Comparison of ENCODE assay signal across 8 cellular contexts in genomic region chr19:45952691-45953505, GRCh38. TPM values are rescaled to one million over a fixed set of nuclear protein-coding genes. Genes with fewer than 3 reads are reported as not detected.
A peak's percentile ranks its signal among the peaks of the same experiment; 100 is the strongest.
DNase-seq lines count a peak whose midpoint lies in the region; ATAC-seq and TF ChIP-seq lines count a peak whose summit lies in the region.

No MANE protein-coding gene starts in this region.

- H3K27me3 Mint-ChIP-seq in CD14-positive monocyte (ENCODE audit: low read depth in 3 of 3) = peaks cover 14 to 21% (median 20%) of the 10 kb centered on the region in 3 donors

- H3K27ac Mint-ChIP-seq in CD14-positive monocyte = no peak overlapping the region

- H3K9ac ChIP-seq in HUES6 (ENCODE audit: low read length) = peak overlapping the region; percentile 9

- H3K36me3 Mint-ChIP-seq in CD14-positive monocyte = no peaks in the 10 kb centered on the region

- H3K4me3 Mint-ChIP-seq in CD14-positive monocyte = peak overlapping the region; percentile 34 to 82

- no peak for DNase-seq in CD14-positive monocyte (ENCODE audit: low spot score)
- peak; percentile 58 for DNase-seq in UCSD-AML1 (lab: John Stamatoyannopoulos, UW; ENCODE audit: unreplicated experiment)
- DNase-seq in myocyte (ENCODE audit: low read depth) = peak; percentile 62
- no peak for DNase-seq in upper lobe of right lung
- no peak for DNase-seq in SKM-1 treated with dmso at 0.1 percent for 144 hours (lab: John Stamatoyannopoulos, UW; ENCODE audit: unreplicated experiment)

- H3K9me3 ChIP-seq in HUES6 (ENCODE audit: control insufficient read depth, insufficient read depth, low read depth, low read length) (no peaks in the 10 kb centered on the region), ectodermal cell (ENCODE audit: control insufficient read depth, low read length) (no peaks in the 10 kb centered on the region), upper lobe of right lung (no peaks in the 10 kb centered on the region)

- peaks cover 4 to 11% (median 5%) of the 10 kb centered on the region in 7 donors for H3K9me3 Mint-ChIP-seq in CD14-positive monocyte

- H3K27me3 ChIP-seq in HUES6 (ENCODE audit: control insufficient read depth, insufficient read depth, low read length) = peaks cover 5% of the 10 kb centered on the region; the same call in 1 of the 2 replicates
- no peaks in the 10 kb centered on the region for H3K27me3 ChIP-seq in ectodermal cell (ENCODE audit: control insufficient read depth, insufficient read depth, low read length, poor library complexity, severe bottlenecking)
- H3K27me3 ChIP-seq in upper lobe of right lung = peaks cover 14% of the 10 kb centered on the region

- ATAC-seq in upper lobe of right lung (peak; percentile 69), GM19455 (IDR thresholded peaks at IDR 0.05; ENCODE audit: unreplicated experiment) (no peak)

- no peak for TF ChIP-seq CTCF in CD14-positive monocyte (IDR thresholded peaks at IDR 0.05)
- TF ChIP-seq CTCF in upper lobe of right lung (IDR thresholded peaks at IDR 0.05) = no peak

- 1% methylated on average over 41 to 42 of the region's 43 CpGs for WGBS in ectodermal cell, 2 experiments

- peaks cover 5% of the 10 kb centered on the region for H3K4me1 Mint-ChIP-seq in CD14-positive monocyte

- H3K36me3 ChIP-seq in HUES6 (ENCODE audit: control insufficient read depth, insufficient read depth, low read length) (no peaks in the 10 kb centered on the region), ectodermal cell (ENCODE audit: control insufficient read depth, insufficient read depth, low read length) (no peaks in the 10 kb centered on the region), upper lobe of right lung (no peaks in the 10 kb centered on the region)

- H3K4me1 ChIP-seq in HUES6 (ENCODE audit: control insufficient read depth, insufficient read depth, low read length) = peaks cover 6% of the 10 kb centered on the region
- peaks cover 22% of the 10 kb centered on the region for H3K4me1 ChIP-seq in ectodermal cell (ENCODE audit: control insufficient read depth, insufficient read depth, low read length)
- H3K4me1 ChIP-seq in upper lobe of right lung = peaks cover 9% of the 10 kb centered on the region

- H3K4me3 ChIP-seq in HUES6 (ENCODE audit: low read depth, low read length) (peak overlapping the region; percentile 67), ectodermal cell (ENCODE audit: insufficient read depth, low read depth, low read length) (peak overlapping the region; percentile 49), upper lobe of right lung (no peak overlapping the region)

- no peak overlapping the region for H3K27ac ChIP-seq in HUES6 (ENCODE audit: low read depth, low read length)
- peak overlapping the region; percentile 78 for H3K27ac ChIP-seq in ectodermal cell (ENCODE audit: insufficient read depth, low read depth, low read length, poor library complexity, severe bottlenecking)
- H3K27ac ChIP-seq in upper lobe of right lung = no peak overlapping the region

- intact Hi-C loops in CD14-positive monocyte (cut with micrococcal nuclease) = no loop called here
- intact Hi-C loops in upper lobe of right lung (cut with DNase I) = no loop called here

RNA-seq across cellular contexts. Expression of gene NOVA2, which starts 20.8 kb away (rescaled TPM):
- polyA plus RNA-seq in CD14-positive monocyte = not detected
- 15.9 TPM for polyA plus RNA-seq in ectodermal cell (2013, experiment 1 of 4)
- 18.4 TPM for polyA plus RNA-seq in ectodermal cell (2013, experiment 2 of 4)
- 14.4 TPM for polyA plus RNA-seq in ectodermal cell (2013, experiment 3 of 4)
- polyA plus RNA-seq in ectodermal cell (2013, experiment 4 of 4) = 15.8 TPM
- not detected in 2 replicates for total RNA-seq in myocyte
- polyA plus RNA-seq in myocyte (2012) = not detected
- total RNA-seq in upper lobe of right lung = 21.2 TPM

RNA-seq across cellular contexts. Expression of gene NANOS2, which starts 38.3 kb away (rescaled TPM):
- polyA plus RNA-seq in CD14-positive monocyte = not detected
- 0.31 TPM for polyA plus RNA-seq in ectodermal cell (2013, experiment 1 of 4)
- polyA plus RNA-seq in ectodermal cell (2013, experiment 2 of 4) = 0.11 TPM
- polyA plus RNA-seq in ectodermal cell (2013, experiment 3 of 4) = 0.27 TPM
- polyA plus RNA-seq in ectodermal cell (2013, experiment 4 of 4) = 0.16 TPM
- total RNA-seq in myocyte = not detected in 2 replicates
- polyA plus RNA-seq in myocyte (2012) = not detected
- not detected for total RNA-seq in upper lobe of right lung

RNA-seq across cellular contexts. Expression of gene CCDC61, which starts 42.4 kb away (rescaled TPM):
- polyA plus RNA-seq in CD14-positive monocyte = 1 to 10 TPM; 4.3 to 6.1 TPM
- polyA plus RNA-seq in ectodermal cell (2013, experiment 1 of 4) = 6.7 TPM
- polyA plus RNA-seq in ectodermal cell (2013, experiment 2 of 4) = 7.2 TPM
- polyA plus RNA-seq in ectodermal cell (2013, experiment 3 of 4) = 9.3 TPM
- polyA plus RNA-seq in ectodermal cell (2013, experiment 4 of 4) = 6.9 TPM
- total RNA-seq in myocyte = 7.0 and 10.9 TPM in 2 replicates
- 7.1 TPM for polyA plus RNA-seq in myocyte (2012)
- 15.4 TPM for total RNA-seq in upper lobe of right lung

RNA-seq across cellular contexts. Expression of gene MYPOP, which starts 50.5 kb away (rescaled TPM):
- polyA plus RNA-seq in CD14-positive monocyte = under 1 TPM; 0.08 to 0.39 TPM
- polyA plus RNA-seq in ectodermal cell (2013, experiment 1 of 4) = 12.9 TPM
- 10.9 TPM for polyA plus RNA-seq in ectodermal cell (2013, experiment 2 of 4)
- 11.3 TPM for polyA plus RNA-seq in ectodermal cell (2013, experiment 3 of 4)
- polyA plus RNA-seq in ectodermal cell (2013, experiment 4 of 4) = 11.7 TPM
- 5.1 and 5.8 TPM in 2 replicates for total RNA-seq in myocyte
- polyA plus RNA-seq in myocyte (2012) = 9.3 TPM
- 7.9 TPM for total RNA-seq in upper lobe of right lung

Comparison
In these comparisons a context has a peak if more than half of its experiments do, and no peak if none do; other contexts are left out.
1. DNase-seq: peak in UCSD-AML1 (single experiment) and myocyte (single experiment); none in CD14-positive monocyte (single experiment), upper lobe of right lung (single experiment) and SKM-1 treated with dmso at 0.1 percent for 144 hours (single experiment).
2. RNA of gene NOVA2, which starts 20.8 kb away (total RNA-seq): 21.2 TPM in upper lobe of right lung (single experiment); not detected in myocyte; every median in the first group is over 10 times any median in the second.